26 cellular contexts compared by ENCODE assay signal in genomic region chr18:6434987-6435709, GRCh38. TPM values are rescaled to one million over a fixed set of nuclear protein-coding genes. Genes with fewer than 3 reads are reported as not detected.
A peak's percentile ranks its signal among the peaks of the same experiment; 100 is the strongest.
DNase-seq lines count a peak whose midpoint lies in the region; ATAC-seq, FAIRE-seq and TF ChIP-seq lines count a peak whose summit lies in the region.
"Had no signal": no experiment of that assay in that cellular context is flagged by ENCODE, and none has a peak within 500 bp of the region (broad histone marks: within the 10 kb centered on the region; RNA-seq: fewer than 3 reads in every experiment).

No MANE protein-coding gene starts in this region.

- no peaks in the 10 kb centered on the region for H3K9me2 ChIP-seq in SK-N-SH

- POLR2A ChIA-PET in A549 (lab: Yijun Ruan, JAX) = no interaction called here
- POLR2A ChIA-PET in SK-N-SH (lab: Yijun Ruan, JAX) = no interaction called here

- H3K4me2 ChIP-seq in A549 (0 out of 3 replicates have a peak overlapping the region, but pooled peaks have one; percentile 19), SK-N-SH (no peak overlapping the region)
- H3K4me2 ChIP-seq: BLaER1, PC-9 had no signal

- H3K4me3 ChIP-seq in A549 (no peak overlapping the region), SK-N-SH (ENCODE audit: low read depth in 2 of 2, low read length in 1 of 2) (no peak overlapping the region)
- H3K4me3 ChIP-seq: BLaER1, GM12878, K562, PC-9 had no signal

- H4K20me1 ChIP-seq in SK-N-SH (ENCODE audit: insufficient read depth) = no peaks in the 10 kb centered on the region
- H4K20me1 ChIP-seq: BLaER1 had no signal

- no peaks in the 10 kb centered on the region for H3K36me3 ChIP-seq in SK-N-SH (replicated peaks in 1 of 2; ENCODE audit: control insufficient read depth in 1 of 2, insufficient read depth in 2 of 2, low read length in 1 of 2)
- H3K36me3 ChIP-seq: BLaER1 had no signal

- DNase-seq in A549 (ENCODE audit: low read depth in 1 of 2, low spot score in 1 of 2) (no peak), Daoy (ENCODE audit: low read depth) (peak; percentile 26), SK-N-SH (peak; percentile 80), kidney tubule cell (ENCODE audit: low spot score) (peak; percentile 24), midbrain (lab: John Stamatoyannopoulos, UW) (no peak), NCI-H146 (lab: John Stamatoyannopoulos, UW) (no peak)
- DNase-seq: 8988T; CD4-positive, CD25-positive, alpha-beta regulatory T cell; EL; GDM1; Kasumi-1; NCI-H1417; NCI-H1694 treated with DMSO at 0.1 percent for 48 hours; NCI-H2081; NCI-H345; NCI-H524; NCI-H774; PC-9; Right ventricle myocardium superior; SW 1271 had no signal

- TF ChIP-seq RAD21 in A549 (conservative IDR thresholded peaks at IDR 0.05 in 1 of 2, IDR thresholded peaks at IDR 0.05 in 1 of 2) (no peak), SK-N-SH (IDR thresholded peaks at IDR 0.05; ENCODE audit: low read length) (peak; percentile 23; the same call in 1 of the 2 replicates)

- no peaks in the 10 kb centered on the region for H3K79me2 ChIP-seq in SK-N-SH (ENCODE audit: insufficient read depth)

- TF ChIP-seq CTCF in A549 (IDR thresholded peaks at IDR 0.05) (no peak), SK-N-SH (IDR thresholded peaks at IDR 0.05) (no peak)

- H3K27ac ChIP-seq in A549 = no peak overlapping the region
- no peak overlapping the region; a peak in 1 of 4 replicates for H3K27ac ChIP-seq in SK-N-SH (ENCODE audit: low read depth in 2 of 2, low read length in 1 of 2)
- H3K27ac ChIP-seq: BLaER1, PC-9 had no signal

- H3F3A ChIP-seq in SK-N-SH (replicated peaks; ENCODE audit: insufficient read depth) = no peaks in the 10 kb centered on the region

- TF ChIP-seq POLR2A in A549 (IDR thresholded peaks at IDR 0.05; ENCODE audit: low read length) = no peak

- TF ChIP-seq EP300 in A549 (IDR thresholded peaks at IDR 0.05) (no peak), SK-N-SH (IDR thresholded peaks at IDR 0.05; ENCODE audit: borderline replicate concordance in 1 of 2, low read depth in 1 of 2, low read length in 1 of 2) (peak in 1 of 2 experiments; percentile 88; a peak in 1 of 4 replicates)

- no peak for FAIRE-seq in A549 (lab: Jason Lieb, UNC)
- FAIRE-seq: D721Med, GM12878, K562 had no signal

- H3K9ac ChIP-seq in SK-N-SH = no peak overlapping the region
- H3K9ac ChIP-seq: BLaER1 had no signal

- no peaks in the 10 kb centered on the region for H3K27me3 ChIP-seq in SK-N-SH (ENCODE audit: insufficient read depth)
- H3K27me3 ChIP-seq: BLaER1 had no signal

- WGBS in A549 (ENCODE audit: missing lambda C conversion rate) = 34% methylated on average over 6 of the region's 6 CpGs
- WGBS in SK-N-SH (ENCODE audit: low lambda C conversion rate) = 22% methylated on average over 6 of the region's 6 CpGs

- H3K4me1 ChIP-seq in A549 (no peaks in the 10 kb centered on the region), SK-N-SH (ENCODE audit: control insufficient read depth in 1 of 2, insufficient read depth in 2 of 2, low read depth in 1 of 2, low read length in 1 of 2) (peaks cover 0 to 3% of the 10 kb centered on the region in 2 experiments; a peak in 2 of 4 replicates)
- H3K4me1 ChIP-seq: BLaER1 had no signal

- ATAC-seq in A549 (no peak), GM19455 (IDR thresholded peaks at IDR 0.05; ENCODE audit: unreplicated experiment) (no peak), HG03439 (IDR thresholded peaks at IDR 0.05; ENCODE audit: unreplicated experiment) (no peak)
- ATAC-seq: GM12878, K562 had no signal

- H3K9me3 ChIP-seq in A549 = no peaks in the 10 kb centered on the region
- H3K9me3 ChIP-seq in SK-N-SH = no peaks in the 10 kb centered on the region
- H3K9me3 ChIP-seq: BLaER1 had no signal

- CTCF ChIA-PET in A549 (lab: Yijun Ruan, JAX) (no interaction called here), SK-N-SH (lab: Yijun Ruan, JAX) (interaction anchor here (1.5 kb wide), 2 partner anchors 20 to 556 kb away, joined by 3 to 4 read pairs; partner anchors contain the start of gene L3MBTL4)

- H2AFZ ChIP-seq in SK-N-SH (ENCODE audit: low read depth) = no peak overlapping the region
- H2AFZ ChIP-seq: PC-9 had no signal

TF ChIP-seq in A549, 52 proteins besides CTCF, POLR2A, EP300 and RAD21:
- TF ChIP-seq POLR2AphosphoS2 (conservative IDR thresholded peaks at IDR 0.05; ENCODE audit: low read length) (no peak), FOSL2 (IDR thresholded peaks at IDR 0.05) (no peak), FOSL2 (CRISPR knock-in tag; IDR thresholded peaks at IDR 0.05) (no peak), SMC3 (IDR thresholded peaks at IDR 0.05) (no peak), FOSB (CRISPR knock-in tag; IDR thresholded peaks at IDR 0.05) (no peak)

TF ChIP-seq in SK-N-SH, 30 proteins besides CTCF, POLR2A, EP300 and RAD21:
- TF ChIP-seq CHD2 (IDR thresholded peaks at IDR 0.05; ENCODE audit: low read length, partially characterized antibody) (peak; percentile 84), RCOR1 (IDR thresholded peaks at IDR 0.05; ENCODE audit: low read length) (peak; percentile 98), GATA2 (CRISPR knock-in tag; IDR thresholded peaks at IDR 0.05) (peak; percentile 87), GABPA (IDR thresholded peaks at IDR 0.05; ENCODE audit: low read depth) (no peak)

RNA-seq across cellular contexts. Expression of gene L3MBTL4, which starts 20.4 kb away (rescaled TPM):
- 0.06 TPM in 1 of 2 replicates, not detected in the other for polyA plus RNA-seq in A549 (2011; rRNA removed)
- not detected in 2 replicates for polyA plus RNA-seq in A549 (2012; cell fraction: cytosol; rRNA removed)
- polyA plus RNA-seq in A549 (2012; cell fraction: nucleus; rRNA removed) = not detected in 2 replicates
- polyA plus RNA-seq in A549 (2017; fragmentation: RNase III; extraction: RNeasy Plus Mini Kit Qiagen cat#74134 plus additional on column Dnase treatment) = 0.03 TPM in 1 of 3 replicates, not detected in the others
- polyA minus RNA-seq in A549 (2011; rRNA and poly(A)+ RNA removed) = not detected in 2 replicates
- total RNA-seq in Daoy (2014; rRNA removed; shearing (Covaris generic)) = 2.8 and 3.4 TPM in 2 replicates
- 0.02 and 0.05 TPM in 2 replicates for polyA plus RNA-seq in SK-N-SH (2012; rRNA removed)
- 0.04 and 0.07 TPM in 2 replicates for polyA plus RNA-seq in SK-N-SH (2012; cell fraction: cytosol; rRNA removed)
- polyA plus RNA-seq in SK-N-SH (2012; cell fraction: nucleus; rRNA removed) = 0.19 TPM in 1 of 2 replicates, not detected in the other
- total RNA-seq: K562, PC-9 had no signal
- polyA plus RNA-seq: CD4-positive, CD25-positive, alpha-beta regulatory T cell; K562 had no signal

Comparison
In these comparisons a context has a peak if more than half of its experiments do, and no peak if none do; other contexts are left out.
1. DNase-seq: peak in Daoy (single experiment), SK-N-SH (single experiment) and kidney tubule cell (single experiment); none in A549 (0 of 2), midbrain (single experiment) and NCI-H146 (single experiment).
2. Of the 12 proteins assayed by ChIP-seq in both A549 and SK-N-SH: peak only in A549: none; only in SK-N-SH: CHD2, RAD21 and RCOR1; in both: none; in neither: 8; mixed calls (peak in some experiments, not most) for 1.